Comparison of ENCODE assay signal across 1 cellular context in the genomic region with DNA sequence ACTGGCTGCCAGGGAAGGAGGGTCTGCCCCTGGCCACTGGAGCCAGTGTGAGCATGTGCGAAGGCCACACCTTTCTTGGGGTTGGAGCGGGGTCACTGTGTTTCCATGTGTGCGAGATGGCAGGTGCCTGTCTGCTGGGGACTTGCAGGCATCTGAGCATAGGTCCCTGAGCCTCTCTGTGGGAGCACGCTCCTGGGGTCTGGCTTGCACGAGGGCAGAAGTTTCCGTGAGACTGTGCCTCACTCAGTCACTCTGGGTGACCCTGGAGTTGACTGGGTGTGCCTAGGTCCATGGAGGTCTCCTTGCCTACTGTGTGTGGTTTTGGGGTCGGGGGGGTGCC.
TF ChIP-seq lines count a peak whose summit lies in the region.

No MANE protein-coding gene starts in this region.

TF ChIP-seq in SK-N-SH, 30 proteins besides CTCF, POLR2A, EP300 and RAD21 (continued from another document):
- TF ChIP-seq, protein P1, sequence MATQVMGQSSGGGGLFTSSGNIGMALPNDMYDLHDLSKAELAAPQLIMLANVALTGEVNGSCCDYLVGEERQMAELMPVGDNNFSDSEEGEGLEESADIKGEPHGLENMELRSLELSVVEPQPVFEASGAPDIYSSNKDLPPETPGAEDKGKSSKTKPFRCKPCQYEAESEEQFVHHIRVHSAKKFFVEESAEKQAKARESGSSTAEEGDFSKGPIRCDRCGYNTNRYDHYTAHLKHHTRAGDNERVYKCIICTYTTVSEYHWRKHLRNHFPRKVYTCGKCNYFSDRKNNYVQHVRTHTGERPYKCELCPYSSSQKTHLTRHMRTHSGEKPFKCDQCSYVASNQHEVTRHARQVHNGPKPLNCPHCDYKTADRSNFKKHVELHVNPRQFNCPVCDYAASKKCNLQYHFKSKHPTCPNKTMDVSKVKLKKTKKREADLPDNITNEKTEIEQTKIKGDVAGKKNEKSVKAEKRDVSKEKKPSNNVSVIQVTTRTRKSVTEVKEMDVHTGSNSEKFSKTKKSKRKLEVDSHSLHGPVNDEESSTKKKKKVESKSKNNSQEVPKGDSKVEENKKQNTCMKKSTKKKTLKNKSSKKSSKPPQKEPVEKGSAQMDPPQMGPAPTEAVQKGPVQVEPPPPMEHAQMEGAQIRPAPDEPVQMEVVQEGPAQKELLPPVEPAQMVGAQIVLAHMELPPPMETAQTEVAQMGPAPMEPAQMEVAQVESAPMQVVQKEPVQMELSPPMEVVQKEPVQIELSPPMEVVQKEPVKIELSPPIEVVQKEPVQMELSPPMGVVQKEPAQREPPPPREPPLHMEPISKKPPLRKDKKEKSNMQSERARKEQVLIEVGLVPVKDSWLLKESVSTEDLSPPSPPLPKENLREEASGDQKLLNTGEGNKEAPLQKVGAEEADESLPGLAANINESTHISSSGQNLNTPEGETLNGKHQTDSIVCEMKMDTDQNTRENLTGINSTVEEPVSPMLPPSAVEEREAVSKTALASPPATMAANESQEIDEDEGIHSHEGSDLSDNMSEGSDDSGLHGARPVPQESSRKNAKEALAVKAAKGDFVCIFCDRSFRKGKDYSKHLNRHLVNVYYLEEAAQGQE (IDR thresholded peaks at IDR 0.05; ENCODE audit: low read depth, low read length), result no peak
- TF ChIP-seq, protein P2, sequence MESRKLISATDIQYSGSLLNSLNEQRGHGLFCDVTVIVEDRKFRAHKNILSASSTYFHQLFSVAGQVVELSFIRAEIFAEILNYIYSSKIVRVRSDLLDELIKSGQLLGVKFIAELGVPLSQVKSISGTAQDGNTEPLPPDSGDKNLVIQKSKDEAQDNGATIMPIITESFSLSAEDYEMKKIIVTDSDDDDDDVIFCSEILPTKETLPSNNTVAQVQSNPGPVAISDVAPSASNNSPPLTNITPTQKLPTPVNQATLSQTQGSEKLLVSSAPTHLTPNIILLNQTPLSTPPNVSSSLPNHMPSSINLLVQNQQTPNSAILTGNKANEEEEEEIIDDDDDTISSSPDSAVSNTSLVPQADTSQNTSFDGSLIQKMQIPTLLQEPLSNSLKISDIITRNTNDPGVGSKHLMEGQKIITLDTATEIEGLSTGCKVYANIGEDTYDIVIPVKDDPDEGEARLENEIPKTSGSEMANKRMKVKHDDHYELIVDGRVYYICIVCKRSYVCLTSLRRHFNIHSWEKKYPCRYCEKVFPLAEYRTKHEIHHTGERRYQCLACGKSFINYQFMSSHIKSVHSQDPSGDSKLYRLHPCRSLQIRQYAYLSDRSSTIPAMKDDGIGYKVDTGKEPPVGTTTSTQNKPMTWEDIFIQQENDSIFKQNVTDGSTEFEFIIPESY (IDR thresholded peaks at IDR 0.05; ENCODE audit: borderline replicate concordance, low read depth), result no peak
- TF ChIP-seq NRF1 (IDR thresholded peaks at IDR 0.05; ENCODE audit: low read depth, low read length) (no peak), EZH2phosphoT487 (IDR thresholded peaks at IDR 0.05; ENCODE audit: borderline replicate concordance, low read depth) (no peak)
